ENCODE assay signal across 8 cellular contexts in the genomic region with DNA sequence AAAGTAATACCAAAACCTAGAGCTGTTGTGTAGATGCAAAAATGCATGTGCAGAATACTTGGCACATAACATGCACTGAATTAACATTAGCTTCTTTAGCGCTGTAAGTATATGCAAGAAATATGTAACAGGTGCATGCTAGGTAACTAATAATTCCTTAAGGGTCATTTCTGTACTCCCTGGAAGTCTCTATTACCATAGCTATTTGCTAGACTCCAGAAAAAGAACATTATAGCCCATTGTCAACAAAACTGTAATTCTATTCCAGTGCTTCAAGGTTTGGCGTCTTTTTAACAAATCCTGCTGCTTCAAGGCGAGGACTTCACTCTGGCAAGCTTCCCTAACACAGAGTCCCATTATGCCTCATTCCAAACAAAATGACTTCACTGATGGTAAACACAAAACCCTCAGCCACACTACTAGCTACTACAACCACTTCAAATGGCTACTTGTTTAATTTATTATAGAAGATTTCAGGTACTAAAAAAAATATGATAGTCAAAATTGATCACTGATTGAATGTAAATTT. TPM values are rescaled to one million over a fixed set of nuclear protein-coding genes. Genes with fewer than 3 reads are reported as not detected.
DNase-seq lines count a peak whose midpoint lies in the region; ATAC-seq and TF ChIP-seq lines count a peak whose summit lies in the region.

No MANE protein-coding gene starts in this region.

- TF ChIP-seq EP300 in esophagus muscularis mucosa (IDR thresholded peaks at IDR 0.05) = no peak

- no peak overlapping the region for H2AFZ ChIP-seq in OCI-LY3 (ENCODE audit: low read depth, low read length)

- peaks cover 87% of the 10 kb centered on the region for H4K20me1 ChIP-seq in OCI-LY3 (ENCODE audit: insufficient read depth, low read length)

- WGBS in esophagus muscularis mucosa = 28% methylated on average over 3 of the region's 3 CpGs

- H3K27me3 ChIP-seq in OCI-LY3 (ENCODE audit: low read depth, low read length) = no peaks in the 10 kb centered on the region
- no peaks in the 10 kb centered on the region for H3K27me3 ChIP-seq in esophagus muscularis mucosa
- H3K27me3 ChIP-seq in rectal smooth muscle tissue (ENCODE audit: control insufficient read depth, insufficient read depth, low read length) = no peaks in the 10 kb centered on the region

- H3K4me2 ChIP-seq in OCI-LY3 (ENCODE audit: low read length) = peak overlapping the region; percentile 73

- TF ChIP-seq POLR2A in esophagus muscularis mucosa (IDR thresholded peaks at IDR 0.05; ENCODE audit: low read depth) = no peak

- H3K27ac ChIP-seq in OCI-LY3 (ENCODE audit: low read length) (no peak overlapping the region), esophagus muscularis mucosa (replicated peaks in 1 of 4) (peak overlapping the region; percentile 27 to 69 (median 64)), rectal smooth muscle tissue (ENCODE audit: low read depth, low read length) (no peak overlapping the region)

- peaks cover 90% of the 10 kb centered on the region for H3K79me2 ChIP-seq in OCI-LY3 (ENCODE audit: low read length)

- peaks cover 5% of the 10 kb centered on the region for H3K36me3 ChIP-seq in OCI-LY3 (replicated peaks; ENCODE audit: low read depth, low read length)
- H3K36me3 ChIP-seq in esophagus muscularis mucosa = no peaks in the 10 kb centered on the region
- H3K36me3 ChIP-seq in rectal smooth muscle tissue (ENCODE audit: control insufficient read depth, insufficient read depth, low read length) = no peaks in the 10 kb centered on the region

- TF ChIP-seq CTCF in OCI-LY3 (IDR thresholded peaks at IDR 0.05; ENCODE audit: low read depth, low read length) (no peak), esophagus muscularis mucosa (IDR thresholded peaks at IDR 0.05) (no peak), GM10266 (IDR thresholded peaks at IDR 0.05; ENCODE audit: control insufficient read depth, insufficient read depth, low read depth, missing control alignments) (no peak)

- H3K9ac ChIP-seq in OCI-LY3 (ENCODE audit: low read length) (no peak overlapping the region), rectal smooth muscle tissue (ENCODE audit: low read length) (no peak overlapping the region)

- H3K4me1 ChIP-seq in OCI-LY3 (ENCODE audit: low read length) = peaks cover 48% of the 10 kb centered on the region
- peaks cover 34 to 52% (median 49%) of the 10 kb centered on the region in 4 donors for H3K4me1 ChIP-seq in esophagus muscularis mucosa
- H3K4me1 ChIP-seq in rectal smooth muscle tissue (ENCODE audit: control insufficient read depth, insufficient read depth, low read length) = peaks cover 15% of the 10 kb centered on the region

- no peak overlapping the region for H3K4me3 ChIP-seq in OCI-LY3 (ENCODE audit: low read length)
- peak overlapping the region in 1 of 4 donors; percentile 8 for H3K4me3 ChIP-seq in esophagus muscularis mucosa
- H3K4me3 ChIP-seq in rectal smooth muscle tissue (ENCODE audit: low read length) = peak overlapping the region; percentile 14

- DNase-seq in EH (ENCODE audit: low read depth) (peak; percentile 25), esophagus muscularis mucosa (ENCODE audit: extremely low spot score) (no peak), GM10266 (ENCODE audit: extremely low spot score) (no peak), GM19238 (ENCODE audit: insufficient read length, low spot score) (no peak)

- ATAC-seq in HG03095 (IDR thresholded peaks at IDR 0.05; ENCODE audit: unreplicated experiment) (no peak), HG02884 (IDR thresholded peaks at IDR 0.05; ENCODE audit: unreplicated experiment) (no peak)

- H3K9me3 ChIP-seq in OCI-LY3 (ENCODE audit: insufficient read depth, low read length) (no peaks in the 10 kb centered on the region), esophagus muscularis mucosa (no peaks in the 10 kb centered on the region)

- intact Hi-C loops in esophagus muscularis mucosa (cut with DNase I) = loop anchor here (10.0 kb wide), 1 partner anchor 68 kb away; no protein-coding TSS in a partner anchor

RNA-seq across cellular contexts. Expression of a gene that starts 32.7 kb away (rescaled TPM):
- 10 to 100 TPM; 66.9 to 96.2 (median 72.1) TPM for total RNA-seq in esophagus muscularis mucosa

Comparison
In these comparisons a context has a peak if more than half of its experiments do, and no peak if none do; other contexts are left out.
1. H3K27ac ChIP-seq: peak in esophagus muscularis mucosa (4 of 4); none in OCI-LY3 (single experiment) and rectal smooth muscle tissue (single experiment).